8 cellular contexts compared by ENCODE assay signal in the genomic region with DNA sequence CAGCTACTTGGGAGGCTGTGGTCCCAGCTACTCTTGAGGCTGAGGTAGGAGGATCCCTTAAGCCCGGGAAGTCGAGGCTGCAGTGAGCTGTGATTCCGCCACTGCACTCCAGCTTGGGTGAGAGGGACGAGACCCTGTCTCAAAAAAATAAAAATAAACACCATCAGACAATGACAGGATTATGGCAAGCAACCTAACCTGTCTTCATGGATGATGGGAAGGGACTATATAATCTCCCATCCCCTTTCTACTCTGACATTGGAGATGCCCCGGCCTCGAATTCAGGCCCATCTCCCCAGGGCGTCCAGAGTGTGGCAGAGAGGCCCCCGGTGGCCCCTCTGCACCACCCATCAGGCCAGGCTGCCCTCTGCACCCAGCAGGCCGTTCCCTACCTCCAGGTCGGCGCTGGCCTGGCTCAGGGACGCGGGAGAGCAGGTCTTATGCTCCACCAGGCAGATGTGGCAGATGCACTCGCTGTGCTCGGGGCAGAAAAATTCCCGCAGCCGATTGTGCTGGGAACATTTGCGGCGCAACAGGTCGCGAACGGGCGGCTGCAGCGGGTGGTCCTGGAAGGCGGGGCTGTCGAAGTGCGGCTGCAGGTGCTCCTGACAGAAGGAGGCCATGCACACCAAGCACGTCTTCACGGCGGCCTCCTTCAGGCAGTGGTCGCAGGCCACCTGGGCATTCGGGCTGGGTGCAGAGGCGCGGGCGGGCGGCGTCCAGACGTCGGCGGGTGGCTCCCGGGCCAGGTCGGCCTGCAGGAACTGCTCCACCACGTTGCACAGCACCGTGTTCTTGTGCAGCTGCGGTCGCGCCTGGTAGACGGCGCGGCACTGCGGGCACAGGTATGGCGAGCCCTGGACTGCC. TPM values are rescaled to one million over a fixed set of nuclear protein-coding genes. Genes with fewer than 3 reads are reported as not detected.
DNase-seq lines count a peak whose midpoint lies in the region; ATAC-seq and TF ChIP-seq lines count a peak whose summit lies in the region.

No MANE protein-coding gene starts in this region.

- H2AFZ ChIP-seq in OCI-LY3 (ENCODE audit: low read depth, low read length) = peak overlapping the region; percentile 72; the same call in 1 of the 2 replicates

- ATAC-seq in GM18867 (IDR thresholded peaks at IDR 0.05; ENCODE audit: unreplicated experiment) = peak; percentile 37
- peak; percentile 44 for ATAC-seq in HG03064 (IDR thresholded peaks at IDR 0.05; ENCODE audit: low read depth, unreplicated experiment)
- ATAC-seq in memory B cell (ENCODE audit: low read depth) = peak; percentile 62

- H3K4me3 Mint-ChIP-seq in dendritic cell treated with granulocyte-macrophage colony-stimulating factor and Interleukin-4, amounts not matched to agents 40 ng/mL and 50 ng/mL, for 4 days = peak overlapping the region; percentile 95
- H3K4me3 Mint-ChIP-seq in memory B cell = peak overlapping the region; percentile 86

- H3K9ac ChIP-seq in OCI-LY3 (ENCODE audit: low read length) = peak overlapping the region; percentile 81

- H3K9me3 ChIP-seq in OCI-LY3 (ENCODE audit: insufficient read depth, low read length) (peaks cover 7% of the 10 kb centered on the region; the same call in 1 of the 2 replicates), vagina (no peaks in the 10 kb centered on the region)

- peak overlapping the region; percentile 91 for H3K27ac Mint-ChIP-seq in dendritic cell treated with granulocyte-macrophage colony-stimulating factor and Interleukin-4, amounts not matched to agents 40 ng/mL and 50 ng/mL, for 4 days
- H3K27ac Mint-ChIP-seq in memory B cell = peak overlapping the region; percentile 73

- peaks cover 42% of the 10 kb centered on the region for H3K79me2 ChIP-seq in OCI-LY3 (ENCODE audit: low read length)

- intact Hi-C loops in dendritic cell treated with granulocyte-macrophage colony-stimulating factor and Interleukin-4, amounts not matched to agents 40 ng/mL and 50 ng/mL, for 4 days (cut with micrococcal nuclease) = loop anchor here (5.0 kb wide), 1 partner anchor 81 kb away; the partner anchor contains the start of genes C17orf67 and DGKE
- intact Hi-C loops in vagina (cut with DNase I) = loop anchor here (5.0 kb wide), 1 partner anchor 81 kb away; the partner anchor contains the start of genes C17orf67 and DGKE

- H4K20me1 ChIP-seq in OCI-LY3 (ENCODE audit: insufficient read depth, low read length) = peaks cover 31% of the 10 kb centered on the region

- H3K27me3 ChIP-seq in OCI-LY3 (ENCODE audit: low read depth, low read length) (no peaks in the 10 kb centered on the region), vagina (no peaks in the 10 kb centered on the region)

- peak overlapping the region; percentile 92 for H3K4me2 ChIP-seq in OCI-LY3 (ENCODE audit: low read length)

- peaks cover 28% of the 10 kb centered on the region for H3K36me3 ChIP-seq in OCI-LY3 (replicated peaks; ENCODE audit: low read depth, low read length)
- peaks cover 0 to under 1% of the 10 kb centered on the region in 2 donors for H3K36me3 ChIP-seq in vagina

- peaks cover 54% of the 10 kb centered on the region for H3K4me1 ChIP-seq in OCI-LY3 (ENCODE audit: low read length)
- peaks cover 64% of the 10 kb centered on the region for H3K4me1 ChIP-seq in vagina

- H3K4me1 Mint-ChIP-seq in dendritic cell treated with granulocyte-macrophage colony-stimulating factor and Interleukin-4, amounts not matched to agents 40 ng/mL and 50 ng/mL, for 4 days (ENCODE audit: low read depth) = peaks cover 59% of the 10 kb centered on the region
- H3K4me1 Mint-ChIP-seq in memory B cell = peaks cover 43% of the 10 kb centered on the region

- DNase-seq in AG10803 (ENCODE audit: low read depth) (no peak), memory B cell (ENCODE audit: low spot score in 2 of 2) (no peak), vagina (ENCODE audit: extremely low spot score in 2 of 2) (no peak), KG1 (lab: John Stamatoyannopoulos, UW) (no peak)

- H3K27ac ChIP-seq in OCI-LY3 (ENCODE audit: low read length) (peak overlapping the region; percentile 15; the same call in 1 of the 2 replicates), vagina (peak overlapping the region; percentile 96)

- TF ChIP-seq POLR2A in vagina (IDR thresholded peaks at IDR 0.05) = no peak

- TF ChIP-seq CTCF in AG10803 (conservative IDR thresholded peaks at IDR 0.05; ENCODE audit: low read length) = no peak
- TF ChIP-seq CTCF in OCI-LY3 (IDR thresholded peaks at IDR 0.05; ENCODE audit: low read depth, low read length) = no peak
- no peak for TF ChIP-seq CTCF in vagina (IDR thresholded peaks at IDR 0.05)

- H3K4me3 ChIP-seq in AG10803 (ENCODE audit: low read length) = peak overlapping the region; percentile 97
- peak overlapping the region; percentile 77 for H3K4me3 ChIP-seq in OCI-LY3 (ENCODE audit: low read length)
- H3K4me3 ChIP-seq in vagina = peak overlapping the region; percentile 78 to 83

- peaks cover 37% of the 10 kb centered on the region for H3K36me3 Mint-ChIP-seq in dendritic cell treated with granulocyte-macrophage colony-stimulating factor and Interleukin-4, amounts not matched to agents 40 ng/mL and 50 ng/mL, for 4 days (ENCODE audit: low read depth)
- H3K36me3 Mint-ChIP-seq in memory B cell = no peaks in the 10 kb centered on the region

- H3K9me3 Mint-ChIP-seq in dendritic cell treated with granulocyte-macrophage colony-stimulating factor and Interleukin-4, amounts not matched to agents 40 ng/mL and 50 ng/mL, for 4 days = peaks cover 10% of the 10 kb centered on the region
- peaks cover 4% of the 10 kb centered on the region for H3K9me3 Mint-ChIP-seq in memory B cell

- H3K27me3 Mint-ChIP-seq in dendritic cell treated with granulocyte-macrophage colony-stimulating factor and Interleukin-4, amounts not matched to agents 40 ng/mL and 50 ng/mL, for 4 days = no peaks in the 10 kb centered on the region
- no peaks in the 10 kb centered on the region for H3K27me3 Mint-ChIP-seq in memory B cell

RNA-seq across cellular contexts. Expression of gene TRIM25, which starts 0.6 kb away (rescaled TPM):
- total RNA-seq in vagina = 70.0 TPM

RNA-seq across cellular contexts. Expression of gene COIL, which starts 47.6 kb away (rescaled TPM):
- total RNA-seq in vagina = 9.8 TPM
